Comparison of ENCODE assay signal across 27 cellular contexts in genomic region chr12:102551186-102551585, GRCh38.
"Had no signal": no experiment of that assay in that cellular context is flagged by ENCODE, and none has a peak within 500 bp of the region (broad histone marks: within the 10 kb centered on the region; RNA-seq: fewer than 3 reads in every experiment).

No MANE protein-coding gene starts in this region.

- ATAC-seq: activated CD8-positive, alpha-beta T cell treated with anti-CD3 and anti-CD28 coated beads for 36 hours; activated T-cell treated with anti-CD3 and anti-CD28 coated beads, Interleukin-2, amount 50 U/mL, for 72 hours; activated T-helper 17 cell treated with anti-CD3 and anti-CD28 coated beads, Interleukin-2, amount 50 U/mL, for 72 hours; body of pancreas; PC-3 had no signal

- H3K27ac ChIP-seq: ascending aorta, body of pancreas, breast epithelium, SK-N-MC had no signal

- H3K4me1 ChIP-seq: ascending aorta, body of pancreas, breast epithelium had no signal

- H3K9me3 Mint-ChIP-seq: activated CD4-positive, alpha-beta T cell treated with anti-CD3 and anti-CD28 coated beads, Interleukin-2, amount 10 ng/mL, durations not matched to agents 24 days and 14 days; activated CD8-positive, alpha-beta T cell treated with anti-CD3 and anti-CD28 coated beads for 36 hours; activated naive CD8-positive, alpha-beta T cell treated with anti-CD3 and anti-CD28 coated beads, Interleukin-2, amount 10 ng/mL, durations not matched to agents 7 days and 5 days; activated T-cell treated with anti-CD3 and anti-CD28 coated beads, Interleukin-2, amount 50 U/mL, for 72 hours had no signal

- H3K27me3 ChIP-seq: ascending aorta, body of pancreas, breast epithelium had no signal

- H3K36me3 Mint-ChIP-seq: activated naive CD8-positive, alpha-beta T cell treated with anti-CD3 and anti-CD28 coated beads, Interleukin-2, amount 10 ng/mL, durations not matched to agents 7 days and 5 days had no signal

- DNase-seq: activated CD4-positive, alpha-beta T cell treated with anti-CD3 and anti-CD28 coated beads, Interleukin-2, amount 10 ng/mL, durations not matched to agents 24 days and 14 days; activated CD4-positive, alpha-beta T cell treated with anti-CD3 and anti-CD28 coated beads, Interleukin-2, amount 50 U/mL, for 4 hours; activated CD8-positive, alpha-beta T cell treated with anti-CD3 and anti-CD28 coated beads for 36 hours; activated effector memory CD4-positive, alpha-beta T cell treated with anti-CD3 and anti-CD28 coated beads, Interleukin-2, amount 50 U/mL, for 16 hours; activated naive CD4-positive, alpha-beta T cell; activated naive CD4-positive, alpha-beta T cell treated with anti-CD3 and anti-CD28 coated beads, Interleukin-2, amount 50 U/mL, for 16 hours; activated naive CD8-positive, alpha-beta T cell treated with anti-CD3 and anti-CD28 coated beads, Interleukin-2, amount 10 ng/mL, durations not matched to agents 7 days and 5 days; activated T-cell treated with anti-CD3 and anti-CD28 coated beads, Interleukin-2, amount 50 U/mL, for 1 hour; activated T-cell treated with anti-CD3 and anti-CD28 coated beads, Interleukin-2, amount 50 U/mL, for 72 hours; amygdala; body of pancreas; KG1; NCI-H1048; NCI-H1105 treated with DMSO at 0.1 percent for 48 hours; NCI-H1436; NCI-H1694; NCI-H1930; NCI-H345; NCI-H524 treated with DMSO at 0.1 percent for 48 hours; NK-92 treated with Interleukin-12 subunit alpha and Interleukin-12 subunit beta, amount 100 ng/mL, for 24 hours; PC-3; Right ventricle myocardium superior; T1000 had no signal

- H3K4me3 ChIP-seq: ascending aorta, body of pancreas, breast epithelium, SK-N-MC had no signal

- H3K9me3 ChIP-seq: ascending aorta, body of pancreas, breast epithelium had no signal

- H3K27ac Mint-ChIP-seq: activated CD4-positive, alpha-beta T cell treated with anti-CD3 and anti-CD28 coated beads, Interleukin-2, amount 10 ng/mL, durations not matched to agents 24 days and 14 days; activated CD8-positive, alpha-beta T cell treated with anti-CD3 and anti-CD28 coated beads for 36 hours; activated naive CD8-positive, alpha-beta T cell treated with anti-CD3 and anti-CD28 coated beads, Interleukin-2, amount 10 ng/mL, durations not matched to agents 7 days and 5 days; activated T-cell treated with anti-CD3 and anti-CD28 coated beads, Interleukin-2, amount 50 U/mL, for 72 hours; activated T-helper 17 cell treated with anti-CD3 and anti-CD28 coated beads, Interleukin-2, amount 50 U/mL, for 72 hours had no signal

- H3K36me3 ChIP-seq: ascending aorta, breast epithelium had no signal
